Comparison of ENCODE assay signal across 20 cellular contexts in genomic region chr14:34835312-34835711, GRCh38. TPM values are rescaled to one million over a fixed set of nuclear protein-coding genes. Genes with fewer than 3 reads are reported as not detected.
DNase-seq lines count a peak whose midpoint lies in the region; ATAC-seq, FAIRE-seq and TF ChIP-seq lines count a peak whose summit lies in the region.
"Had no signal": no experiment of that assay in that cellular context is flagged by ENCODE, and none has a peak within 500 bp of the region (broad histone marks: within the 10 kb centered on the region; RNA-seq: fewer than 3 reads in every experiment).

No MANE protein-coding gene starts in this region.

- H3K4me1 ChIP-seq in lower lobe of right lung (peaks cover 24% of the 10 kb centered on the region), spleen (peaks cover 0 to 86% (median 42%) of the 10 kb centered on the region in 6 donors), small intestine (ENCODE audit: control insufficient read depth in 2 of 2, insufficient read depth in 1 of 2, low read depth in 1 of 2, low read length in 1 of 2) (peaks cover 2 to 5% of the 10 kb centered on the region in 2 donors), foreskin keratinocyte (no peaks in the 10 kb centered on the region)
- H3K4me1 ChIP-seq: Peyer's patch had no signal

- H3K27me3 ChIP-seq in lower lobe of right lung (ENCODE audit: low read depth) (no peaks in the 10 kb centered on the region), spleen (replicated peaks in 1 of 7) (no peaks in the 10 kb centered on the region), small intestine (ENCODE audit: control insufficient read depth in 2 of 2, insufficient read depth in 2 of 2, low read length in 2 of 2) (no peaks in the 10 kb centered on the region), foreskin keratinocyte (no peaks in the 10 kb centered on the region)
- H3K27me3 ChIP-seq: Peyer's patch had no signal

- H3K27ac ChIP-seq in lower lobe of right lung, result peak overlapping the region; percentile 1
- H3K27ac ChIP-seq in spleen, result peak overlapping the region in 6 of 8 donors; percentile 7 to 86 (median 80)
- H3K27ac ChIP-seq in small intestine (ENCODE audit: low read depth in 1 of 2, low read length in 1 of 2), result no peak overlapping the region
- H3K27ac ChIP-seq in foreskin keratinocyte, result no peak overlapping the region
- H3K27ac ChIP-seq: Peyer's patch had no signal

- DNase-seq in GM12892 (ENCODE audit: insufficient read length), result no peak
- peak; percentile 10 for DNase-seq in amniotic epithelial cell (ENCODE audit: low read depth)
- DNase-seq in lower lobe of right lung, result no peak
- DNase-seq in spleen, result no peak
- DNase-seq in NCI-H2107 treated with DMSO at 0.1 percent for 48 hours (lab: John Stamatoyannopoulos, UW; ENCODE audit: unreplicated experiment), result no peak
- no peak for DNase-seq in small intestine
- DNase-seq in foreskin keratinocyte, result no peak
- DNase-seq: ACHN; AML-193; CD4-positive, alpha-beta memory T cell; NCI-H1048; NCI-H1436 treated with DMSO at 0.1 percent for 48 hours; NCI-H2081; NCI-H524; Peyer's patch had no signal

- no peak for TF ChIP-seq POLR2A in GM12892 (IDR thresholded peaks at IDR 0.05; ENCODE audit: low read depth, low read length)
- no peak for TF ChIP-seq POLR2A in spleen (IDR thresholded peaks at IDR 0.05)

- ATAC-seq in lower lobe of right lung, result peak; percentile 49 to 53
- no peak for ATAC-seq in GM19351 (IDR thresholded peaks at IDR 0.05; ENCODE audit: unreplicated experiment)
- ATAC-seq in foreskin keratinocyte, result no peak
- ATAC-seq: Right ventricle myocardium inferior, SK-N-SH treated with all-trans-retinoic acid at 6 μM for 48 hours had no signal

- TF ChIP-seq CTCF in lower lobe of right lung (IDR thresholded peaks at IDR 0.05) (no peak), spleen (IDR thresholded peaks at IDR 0.05 in 8 of 11, conservative IDR thresholded peaks at IDR 0.05 in 3 of 11) (no peak), foreskin keratinocyte (conservative IDR thresholded peaks at IDR 0.05) (no peak)

- FAIRE-seq in GM12892 (lab: Jason Lieb, UNC), result peak; percentile 80
- FAIRE-seq in small intestine (lab: Jason Lieb, UNC), result no peak
- FAIRE-seq: HTR-8/SVneo had no signal

- intact Hi-C loops in lower lobe of right lung (cut with DNase I) (no loop called here), spleen (cut with DNase I; ENCODE audit: low total_unique reads) (no loop called here)

- H3K36me3 ChIP-seq in lower lobe of right lung (no peaks in the 10 kb centered on the region), spleen (peaks cover 0 to 17% (median 0%) of the 10 kb centered on the region in 6 donors), small intestine (ENCODE audit: control insufficient read depth in 2 of 2, insufficient read depth in 2 of 2, low read length in 2 of 2) (no peaks in the 10 kb centered on the region)
- H3K36me3 ChIP-seq: Peyer's patch had no signal

- H3K9me3 ChIP-seq in lower lobe of right lung, result no peaks in the 10 kb centered on the region
- H3K9me3 ChIP-seq in spleen, result no peaks in the 10 kb centered on the region
- H3K9me3 ChIP-seq in small intestine (ENCODE audit: control insufficient read depth, low read depth), result no peaks in the 10 kb centered on the region
- H3K9me3 ChIP-seq: HAP-1, Peyer's patch had no signal

- no peak overlapping the region for H3K4me3 ChIP-seq in lower lobe of right lung
- no peak overlapping the region for H3K4me3 ChIP-seq in spleen
- H3K4me3 ChIP-seq in small intestine (ENCODE audit: low read depth in 1 of 2, low read length in 2 of 2), result no peak overlapping the region
- H3K4me3 ChIP-seq: HAP-1, Peyer's patch had no signal

- WGBS in spleen, 5 donors, result 59 to 97% (median 80%) methylated on average over 1 of the region's 1 CpG
- WGBS in small intestine, 3 donors, result 96 to 98% (median 97%) methylated on average over 1 of the region's 1 CpG

RNA-seq across cellular contexts. Expression of gene BAZ1A, which starts 39.8 kb away (rescaled TPM):
- polyA plus RNA-seq in GM12892 (2012; ENCODE audit: missing spikeins), result 47.2 TPM
- 43.5 TPM for total RNA-seq in lower lobe of right lung
- total RNA-seq in spleen, result 100 to 1,000 TPM in 2 of 7 donors, 10 to 100 TPM in 5; 58.1 to 126 (median 89.0) TPM
- polyA plus RNA-seq in spleen, result 10 to 100 TPM; 22.3 to 28.6 (median 23.5) TPM
- polyA plus RNA-seq in small intestine, result 10 to 100 TPM; 16.4 to 40.3 (median 28.6) TPM
- total RNA-seq in foreskin keratinocyte, result 38.8 and 41.9 TPM in 2 replicates
- polyA plus RNA-seq in foreskin keratinocyte, result 12.6 and 16.8 TPM in 2 replicates

Comparison
In these comparisons a context has a peak if more than half of its experiments do, and no peak if none do; other contexts are left out.
1. ATAC-seq: peak in lower lobe of right lung (2 of 2); none in GM19351 (single experiment) and foreskin keratinocyte (single experiment).
2. H3K27ac ChIP-seq: peak in lower lobe of right lung (single experiment) and spleen (6 of 8); none in small intestine (0 of 2) and foreskin keratinocyte (single experiment).